In the genomic region with DNA sequence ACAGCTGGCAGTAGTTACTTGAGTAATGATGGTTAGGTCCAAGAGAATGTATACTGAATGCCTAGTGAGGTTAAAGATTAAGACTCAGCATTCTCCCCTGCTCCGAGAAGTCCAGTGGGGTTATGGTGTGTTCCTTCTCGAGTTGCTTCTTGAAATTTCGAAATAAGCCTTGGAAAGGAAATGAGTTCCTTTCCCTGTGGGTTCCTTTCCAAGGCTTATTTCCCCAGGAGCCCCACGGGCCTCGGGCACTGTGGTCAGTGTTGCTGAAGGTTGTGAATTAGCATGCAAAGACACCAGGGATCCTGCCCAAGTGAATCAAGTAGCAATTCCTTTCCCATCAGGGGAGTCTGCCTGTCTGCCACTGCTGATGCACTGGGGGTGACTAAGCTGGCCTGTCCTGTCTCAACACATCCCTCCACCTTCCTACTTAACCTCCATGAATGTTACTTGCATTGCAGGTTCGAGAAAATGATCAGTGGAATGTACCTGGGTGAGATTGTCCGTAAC, we compare ENCODE assay signal across 15 cellular contexts. TPM values are rescaled to one million over a fixed set of nuclear protein-coding genes. Genes with fewer than 3 reads are reported as not detected.
A peak's percentile ranks its signal among the peaks of the same experiment; 100 is the strongest.
DNase-seq lines count a peak whose midpoint lies in the region; ATAC-seq and TF ChIP-seq lines count a peak whose summit lies in the region.
"Had no signal": no experiment of that assay in that cellular context is flagged by ENCODE, and none has a peak within 500 bp of the region (broad histone marks: within the 10 kb centered on the region; RNA-seq: fewer than 3 reads in every experiment).

No MANE protein-coding gene starts in this region.

- peak; percentile 82 for DNase-seq in AG20443 (ENCODE audit: low spot score)
- DNase-seq in M059J (ENCODE audit: low read depth) = peak; percentile 92
- peak; percentile 55 to 80 for DNase-seq in cardiac fibroblast (ENCODE audit: low read depth in 2 of 2)
- peak; percentile 42 for DNase-seq in myocyte (ENCODE audit: low read depth)
- DNase-seq in NCI-H1417 treated with DMSO at 0.1 percent for 48 hours (lab: John Stamatoyannopoulos, UW) = no peak
- no peak for DNase-seq in activated CD4-positive, alpha-beta T cell treated with anti-CD3 and anti-CD28 coated beads for 48 hours
- no peak for DNase-seq in NOMO-1 treated with DMSO at 0.1 percent for 48 hours (lab: John Stamatoyannopoulos, UW; ENCODE audit: unreplicated experiment)
- DNase-seq: aorta; CD8-positive, alpha-beta memory T cell; GDM1; left ventricle myocardium inferior; OCI-M1; sigmoid colon; T-helper 1 cell had no signal

- ATAC-seq in GM21723 (IDR thresholded peaks at IDR 0.05; ENCODE audit: unreplicated experiment) = no peak

- no peak for TF ChIP-seq CTCF in cardiac fibroblast (IDR thresholded peaks at IDR 0.05; ENCODE audit: low read depth, low read length)

- no peak overlapping the region for H3K4me3 ChIP-seq in cardiac fibroblast (replicated peaks in 1 of 2; ENCODE audit: low read depth in 2 of 2, low read length in 2 of 2)
- H3K4me3 ChIP-seq: left ventricle myocardium inferior, sigmoid colon had no signal

RNA-seq across cellular contexts. Expression of a gene that starts 53.6 kb away (rescaled TPM):
- total RNA-seq in M059J (2014; rRNA removed; shearing (Covaris generic)) = 14.2 and 23.1 TPM in 2 replicates
- 7.0 and 8.3 TPM in 2 replicates for total RNA-seq in myocyte
- polyA plus RNA-seq in myocyte (2012) = 9.1 TPM

Comparison
In these comparisons a context has a peak if more than half of its experiments do, and no peak if none do; other contexts are left out.
1. DNase-seq: peak in AG20443 (single experiment), M059J (single experiment), cardiac fibroblast (2 of 2) and myocyte (single experiment); none in NCI-H1417 treated with DMSO at 0.1 percent for 48 hours (single experiment), activated CD4-positive, alpha-beta T cell treated with anti-CD3 and anti-CD28 coated beads for 48 hours (single experiment) and NOMO-1 treated with DMSO at 0.1 percent for 48 hours (single experiment).